15 cellular contexts compared by ENCODE assay signal in genomic region chr5:91271999-91272398, GRCh38.
DNase-seq lines count a peak whose midpoint lies in the region; ATAC-seq and TF ChIP-seq lines count a peak whose summit lies in the region.
"Had no signal": no experiment of that assay in that cellular context is flagged by ENCODE, and none has a peak within 500 bp of the region (broad histone marks: within the 10 kb centered on the region; RNA-seq: fewer than 3 reads in every experiment).

No MANE protein-coding gene starts in this region.

- H3K36me3 Mint-ChIP-seq in CD8-positive, alpha-beta memory T cell = no peaks in the 10 kb centered on the region

- no peak for TF ChIP-seq CTCF in Peyer's patch (IDR thresholded peaks at IDR 0.05)

- H3K36me3 ChIP-seq in CD8-positive, alpha-beta memory T cell (ENCODE audit: insufficient read depth, low read length) = no peaks in the 10 kb centered on the region
- no peaks in the 10 kb centered on the region for H3K36me3 ChIP-seq in Peyer's patch
- H3K36me3 ChIP-seq: stomach had no signal

- peaks cover 7 to 19% (median 11%) of the 10 kb centered on the region in 3 donors for H3K4me1 Mint-ChIP-seq in CD8-positive, alpha-beta memory T cell

- no peaks in the 10 kb centered on the region for H3K9me3 ChIP-seq in CD8-positive, alpha-beta memory T cell (ENCODE audit: low read length)
- no peaks in the 10 kb centered on the region for H3K9me3 ChIP-seq in Peyer's patch
- H3K9me3 ChIP-seq: stomach had no signal

- H3K4me3 Mint-ChIP-seq in CD8-positive, alpha-beta memory T cell = no peak overlapping the region

- no peak for TF ChIP-seq POLR2A in Peyer's patch (IDR thresholded peaks at IDR 0.05)

- no peak for DNase-seq in CD8-positive, alpha-beta memory T cell
- DNase-seq in activated CD4-positive, alpha-beta T cell treated with anti-CD3 and anti-CD28 coated beads for 1 hour = no peak
- no peak for DNase-seq in Peyer's patch
- DNase-seq in NCI-H2196 (lab: John Stamatoyannopoulos, UW; ENCODE audit: unreplicated experiment) = no peak
- DNase-seq: activated CD8-positive, alpha-beta memory T cell treated with anti-CD3 and anti-CD28 coated beads, Interleukin-2, amount 50 U/mL, for 48 hours; anterior cingulate cortex; hippocampal formation; mesenchymal stem cell; NCI-H2029 treated with DMSO at 0.1 percent for 48 hours; stimulated activated CD4-positive, alpha-beta T cell treated with anti-CD3 and anti-CD28 coated beads, Interleukin-2, amount 100 ng/mL, for 24 hours; stomach had no signal

- H3K4me3 ChIP-seq in CD8-positive, alpha-beta memory T cell (ENCODE audit: low read length) = no peak overlapping the region
- no peak overlapping the region for H3K4me3 ChIP-seq in Peyer's patch
- H3K4me3 ChIP-seq: stomach had no signal

- no peak overlapping the region for H3K27ac ChIP-seq in CD8-positive, alpha-beta memory T cell (ENCODE audit: low read depth, low read length)
- no peak overlapping the region for H3K27ac ChIP-seq in Peyer's patch
- H3K27ac ChIP-seq: stomach had no signal

- CTCF ChIA-PET in CD8-positive, alpha-beta memory T cell (lab: Charles Lee) = interaction anchor here (2.1 kb wide), 1 partner anchor 113 kb away, joined by 10 read pairs; no protein-coding TSS in a partner anchor

- no peak overlapping the region for H3K27ac Mint-ChIP-seq in CD8-positive, alpha-beta memory T cell

- H3K4me1 ChIP-seq in CD8-positive, alpha-beta memory T cell (ENCODE audit: insufficient read depth, low read length) = peaks cover 10% of the 10 kb centered on the region
- H3K4me1 ChIP-seq in Peyer's patch = no peaks in the 10 kb centered on the region
- H3K4me1 ChIP-seq: stomach had no signal

- POLR2A ChIA-PET in CD8-positive, alpha-beta memory T cell (lab: Charles Lee) = interaction anchor here (0.6 kb wide), 1 partner anchor 201 kb away, joined by 3 read pairs; no protein-coding TSS in a partner anchor

- H3K9me3 Mint-ChIP-seq in CD8-positive, alpha-beta memory T cell = no peaks in the 10 kb centered on the region

- no peaks in the 10 kb centered on the region for H3K27me3 ChIP-seq in CD8-positive, alpha-beta memory T cell (ENCODE audit: insufficient read depth, low read length, poor library complexity, severe bottlenecking)
- H3K27me3 ChIP-seq in Peyer's patch = no peaks in the 10 kb centered on the region
- H3K27me3 ChIP-seq: stomach had no signal

- peak; percentile 44 for ATAC-seq in GM18499 (IDR thresholded peaks at IDR 0.05; ENCODE audit: insufficient read depth, unreplicated experiment)
- ATAC-seq in GM19468 (IDR thresholded peaks at IDR 0.05; ENCODE audit: extremely low read depth, unreplicated experiment) = peak; percentile 35
- ATAC-seq in HG02884 (IDR thresholded peaks at IDR 0.05; ENCODE audit: unreplicated experiment) = peak; percentile 57
- ATAC-seq in HG03520 (IDR thresholded peaks at IDR 0.05; ENCODE audit: unreplicated experiment) = peak; percentile 39

- H3K27me3 Mint-ChIP-seq in CD8-positive, alpha-beta memory T cell = peaks cover 0 to 7% of the 10 kb centered on the region in 2 donors
